ENCODE assay signal across 15 cellular contexts in genomic region chr15:80457896-80458295, GRCh38. TPM values are rescaled to one million over a fixed set of nuclear protein-coding genes. Genes with fewer than 3 reads are reported as not detected.
"Had no signal": no experiment of that assay in that cellular context is flagged by ENCODE, and none has a peak within 500 bp of the region (broad histone marks: within the 10 kb centered on the region; RNA-seq: fewer than 3 reads in every experiment).

No MANE protein-coding gene starts in this region.

- H3K4me3 Mint-ChIP-seq: natural killer cell, neural crest cell, type B pancreatic cell had no signal

- H3K27ac ChIP-seq: heart left ventricle, ovary, right atrium auricular region, thyroid gland had no signal

- H3K36me3 Mint-ChIP-seq: natural killer cell had no signal

- DNase-seq: cortex of kidney; dorsolateral prefrontal cortex; effector CD8-positive, alpha-beta T cell; heart left ventricle; hippocampal formation; mucosa of descending colon; natural killer cell; ovary; small intestine; stimulated activated CD4-positive, alpha-beta T cell treated with anti-CD3 and anti-CD28 coated beads, Interleukin-2, amount 100 ng/mL, for 48 hours; stimulated activated naive CD4-positive, alpha-beta T cell treated with Interleukin-2 at 50 U/mL for 16 hours; thyroid gland had no signal

- H3K9me3 Mint-ChIP-seq: natural killer cell, neural crest cell, type B pancreatic cell had no signal

- H3K27ac Mint-ChIP-seq: natural killer cell, type B pancreatic cell had no signal

RNA-seq across cellular contexts. Expression of gene ARNT2, which starts 53.7 kb away (rescaled TPM):
- total RNA-seq: natural killer cell had no signal
